34 cellular contexts compared by ENCODE assay signal in the genomic region with DNA sequence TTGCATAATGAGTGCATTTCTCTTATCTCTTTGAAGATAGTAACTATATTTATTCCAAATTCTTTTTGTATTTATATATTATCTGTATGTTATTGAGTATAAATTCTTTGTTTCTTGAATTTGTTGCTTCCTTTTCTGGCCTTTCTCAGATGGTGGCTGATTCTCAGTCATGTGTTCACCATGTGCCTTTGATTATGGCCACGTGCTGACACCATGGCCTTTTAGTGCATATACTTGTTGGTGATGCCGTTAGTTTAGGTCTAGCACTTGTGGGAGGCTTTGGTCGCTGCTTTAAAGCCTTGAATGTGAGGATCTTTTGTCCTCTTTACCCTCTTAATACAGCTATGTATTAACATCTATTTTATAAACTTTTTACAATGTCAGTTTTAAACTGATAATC.
"Had no signal": no experiment of that assay in that cellular context is flagged by ENCODE, and none has a peak within 500 bp of the region (broad histone marks: within the 10 kb centered on the region; RNA-seq: fewer than 3 reads in every experiment).

No MANE protein-coding gene starts in this region.

- H3K27ac Mint-ChIP-seq: activated B cell treated with CpG ODN at 0.5 μM for 24 hours; activated CD4-positive, alpha-beta memory T cell treated with anti-CD3 and anti-CD28 coated beads for 36 hours; activated CD8-positive, alpha-beta memory T cell treated with anti-CD3 and anti-CD28 coated beads, Interleukin-2, amount 10 ng/mL, durations not matched to agents 7 days and 5 days; activated CD8-positive, alpha-beta T cell treated with anti-CD3 and anti-CD28 coated beads, Interleukin-2, amount 10 ng/mL, durations not matched to agents 7 days and 5 days; activated naive CD4-positive, alpha-beta T cell treated with anti-CD3 and anti-CD28 coated beads for 36 hours; activated naive CD4-positive, alpha-beta T cell treated with anti-CD3 and anti-CD28 coated beads, Interleukin-2, amount 50 U/mL, for 24 hours; activated naive CD8-positive, alpha-beta T cell treated with anti-CD3 and anti-CD28 coated beads for 36 hours; activated naive CD8-positive, alpha-beta T cell treated with anti-CD3 and anti-CD28 coated beads, Interleukin-2, amount 50 U/mL, for 24 hours; activated T-helper 1 cell treated with anti-CD3 and anti-CD28 coated beads, Interleukin-12 subunit alpha, Interleukin-12 subunit beta, Interleukin-2, Interleukin-4 antibody, amounts not matched to agents 30 ng/mL and 10 ng/mL and 1 ng/mL, durations not matched to agents 14 hours and 24 hours and 36 hours; activated T-helper 2 cell treated with anti-CD3 and anti-CD28 coated beads, Interferon-gamma antibody, Interleukin-2, Interleukin-4, amounts not matched to agents 10 μg/mL and 5 μg/mL and 100 μg/mL, durations not matched to agents 14 hours and 24 hours and 36 hours; effector memory CD8-positive, alpha-beta T cell; T-helper 17 cell; T-helper 2 cell treated with Interferon-gamma antibody and Interleukin-4, amounts not matched to agents 5 μg/mL and 100 μg/mL, for 36 hours had no signal

- DNase-seq: activated B cell treated with CpG ODN at 0.5 μM for 24 hours; activated CD4-positive, alpha-beta memory T cell treated with anti-CD3 and anti-CD28 coated beads for 36 hours; activated CD4-positive, alpha-beta T cell treated with anti-CD3 and anti-CD28 coated beads for 48 hours; activated CD8-positive, alpha-beta memory T cell treated with anti-CD3 and anti-CD28 coated beads, Interleukin-2, amount 10 ng/mL, durations not matched to agents 7 days and 5 days; activated CD8-positive, alpha-beta memory T cell treated with anti-CD3 and anti-CD28 coated beads, Interleukin-2, amount 50 U/mL, for 4 hours; activated CD8-positive, alpha-beta T cell treated with anti-CD3 and anti-CD28 coated beads, Interleukin-2, amount 10 ng/mL, durations not matched to agents 7 days and 5 days; activated effector memory CD4-positive, alpha-beta T cell treated with anti-CD3 and anti-CD28 coated beads, Interleukin-2, amount 50 U/mL, for 16 hours; activated naive CD4-positive, alpha-beta T cell treated with anti-CD3 and anti-CD28 coated beads for 36 hours; activated naive CD8-positive, alpha-beta T cell treated with anti-CD3 and anti-CD28 coated beads for 36 hours; activated naive CD8-positive, alpha-beta T cell treated with anti-CD3 and anti-CD28 coated beads, Interleukin-2, amount 50 U/mL, for 24 hours; activated T-cell treated with anti-CD3 and anti-CD28 coated beads, Interleukin-2, amount 50 U/mL, for 1 hour; activated T-cell treated with anti-CD3 and anti-CD28 coated beads, Interleukin-2, amount 50 U/mL, for 48 hours; adrenal gland; amygdala; aorta; body of pancreas; caudate nucleus; cortex of kidney; dermis blood vessel endothelial cell; effector CD4-positive, alpha-beta T cell; effector memory CD8-positive, alpha-beta T cell; esophagus squamous epithelium; heart right ventricle; T-helper 17 cell; T1000; WERI-Rb-1 had no signal

- H3K4me2 ChIP-seq: hepatocyte had no signal

- H3K9me3 Mint-ChIP-seq: activated B cell treated with CpG ODN at 0.5 μM for 24 hours; activated naive CD4-positive, alpha-beta T cell treated with anti-CD3 and anti-CD28 coated beads for 36 hours; activated naive CD4-positive, alpha-beta T cell treated with anti-CD3 and anti-CD28 coated beads, Interleukin-2, amount 50 U/mL, for 24 hours; activated naive CD8-positive, alpha-beta T cell treated with anti-CD3 and anti-CD28 coated beads for 36 hours; activated T-helper 1 cell treated with anti-CD3 and anti-CD28 coated beads, Interleukin-12 subunit alpha, Interleukin-12 subunit beta, Interleukin-2, Interleukin-4 antibody, amounts not matched to agents 30 ng/mL and 10 ng/mL and 1 ng/mL, durations not matched to agents 14 hours and 24 hours and 36 hours; activated T-helper 2 cell treated with anti-CD3 and anti-CD28 coated beads, Interferon-gamma antibody, Interleukin-2, Interleukin-4, amounts not matched to agents 10 μg/mL and 5 μg/mL and 100 μg/mL, durations not matched to agents 14 hours and 24 hours and 36 hours; T-helper 2 cell treated with Interferon-gamma antibody and Interleukin-4, amounts not matched to agents 5 μg/mL and 100 μg/mL, for 36 hours had no signal

- H3K36me3 ChIP-seq: adrenal gland, esophagus squamous epithelium, gastroesophageal sphincter, heart right ventricle, WERI-Rb-1 had no signal

- H2AFZ ChIP-seq: hepatocyte had no signal

- H3K27me3 ChIP-seq: adrenal gland, body of pancreas, esophagus squamous epithelium, gastroesophageal sphincter, heart right ventricle, hepatocyte had no signal

- H3K27me3 Mint-ChIP-seq: activated B cell treated with CpG ODN at 0.5 μM for 24 hours; activated CD4-positive, alpha-beta memory T cell treated with anti-CD3 and anti-CD28 coated beads for 36 hours; activated CD8-positive, alpha-beta memory T cell treated with anti-CD3 and anti-CD28 coated beads, Interleukin-2, amount 10 ng/mL, durations not matched to agents 7 days and 5 days; activated naive CD8-positive, alpha-beta T cell treated with anti-CD3 and anti-CD28 coated beads for 36 hours; effector memory CD8-positive, alpha-beta T cell; T-helper 17 cell had no signal

- H3K4me3 ChIP-seq: adrenal gland, body of pancreas, esophagus squamous epithelium, gastroesophageal sphincter, heart right ventricle, hepatocyte had no signal

- H3K4me3 Mint-ChIP-seq: activated B cell treated with CpG ODN at 0.5 μM for 24 hours; activated CD4-positive, alpha-beta memory T cell treated with anti-CD3 and anti-CD28 coated beads for 36 hours; activated CD8-positive, alpha-beta memory T cell treated with anti-CD3 and anti-CD28 coated beads, Interleukin-2, amount 10 ng/mL, durations not matched to agents 7 days and 5 days; activated CD8-positive, alpha-beta T cell treated with anti-CD3 and anti-CD28 coated beads, Interleukin-2, amount 10 ng/mL, durations not matched to agents 7 days and 5 days; activated naive CD4-positive, alpha-beta T cell treated with anti-CD3 and anti-CD28 coated beads for 36 hours; activated naive CD4-positive, alpha-beta T cell treated with anti-CD3 and anti-CD28 coated beads, Interleukin-2, amount 50 U/mL, for 24 hours; activated naive CD8-positive, alpha-beta T cell treated with anti-CD3 and anti-CD28 coated beads for 36 hours; activated naive CD8-positive, alpha-beta T cell treated with anti-CD3 and anti-CD28 coated beads, Interleukin-2, amount 50 U/mL, for 24 hours; activated T-helper 1 cell treated with anti-CD3 and anti-CD28 coated beads, Interleukin-12 subunit alpha, Interleukin-12 subunit beta, Interleukin-2, Interleukin-4 antibody, amounts not matched to agents 30 ng/mL and 10 ng/mL and 1 ng/mL, durations not matched to agents 14 hours and 24 hours and 36 hours; effector memory CD8-positive, alpha-beta T cell; T-helper 17 cell; T-helper 2 cell treated with Interferon-gamma antibody and Interleukin-4, amounts not matched to agents 5 μg/mL and 100 μg/mL, for 36 hours had no signal

- ATAC-seq: activated CD4-positive, CD25-positive, alpha-beta regulatory T cell treated with anti-CD3 and anti-CD28 coated beads, Interleukin-2, amount 50 U/mL, for 24 hours; activated CD8-positive, alpha-beta memory T cell treated with anti-CD3 and anti-CD28 coated beads, Interleukin-2, amount 10 ng/mL, durations not matched to agents 7 days and 5 days; activated CD8-positive, alpha-beta T cell treated with anti-CD3 and anti-CD28 coated beads, Interleukin-2, amount 10 ng/mL, durations not matched to agents 7 days and 5 days; activated naive CD8-positive, alpha-beta T cell treated with anti-CD3 and anti-CD28 coated beads, Interleukin-2, amount 50 U/mL, for 24 hours; body of pancreas; effector memory CD8-positive, alpha-beta T cell; gastroesophageal sphincter; heart right ventricle; T-helper 17 cell had no signal

- H3K36me3 Mint-ChIP-seq: activated CD4-positive, alpha-beta memory T cell treated with anti-CD3 and anti-CD28 coated beads for 36 hours; activated CD8-positive, alpha-beta memory T cell treated with anti-CD3 and anti-CD28 coated beads, Interleukin-2, amount 10 ng/mL, durations not matched to agents 7 days and 5 days; activated naive CD4-positive, alpha-beta T cell treated with anti-CD3 and anti-CD28 coated beads, Interleukin-2, amount 50 U/mL, for 24 hours; activated naive CD8-positive, alpha-beta T cell treated with anti-CD3 and anti-CD28 coated beads for 36 hours had no signal

- H3K9me3 ChIP-seq: adrenal gland, body of pancreas, esophagus squamous epithelium, gastroesophageal sphincter, heart right ventricle had no signal

- H3K79me2 ChIP-seq: hepatocyte had no signal

- H3K4me1 Mint-ChIP-seq: activated B cell treated with CpG ODN at 0.5 μM for 24 hours; activated CD8-positive, alpha-beta memory T cell treated with anti-CD3 and anti-CD28 coated beads, Interleukin-2, amount 10 ng/mL, durations not matched to agents 7 days and 5 days; activated naive CD4-positive, alpha-beta T cell treated with anti-CD3 and anti-CD28 coated beads, Interleukin-2, amount 50 U/mL, for 24 hours; T-helper 17 cell had no signal

- H3K4me1 ChIP-seq: adrenal gland, body of pancreas, esophagus squamous epithelium, gastroesophageal sphincter, heart right ventricle had no signal

- H3K27ac ChIP-seq: adrenal gland, body of pancreas, epithelial cell of prostate, esophagus squamous epithelium, gastroesophageal sphincter, heart right ventricle, hepatocyte, WERI-Rb-1 had no signal
